ENCODE assay signal across 18 cellular contexts in genomic region chr13:77040835-77041234, GRCh38.
"Had no signal": no experiment of that assay in that cellular context is flagged by ENCODE, and none has a peak within 500 bp of the region (broad histone marks: within the 10 kb centered on the region; RNA-seq: fewer than 3 reads in every experiment).

No MANE protein-coding gene starts in this region.

- H3K4me3 ChIP-seq: esophagus squamous epithelium, gastroesophageal sphincter, right atrium auricular region, suprapubic skin, tibial artery, upper lobe of right lung, vagina had no signal

- H3K27ac Mint-ChIP-seq: nephron progenitor cell had no signal

- ATAC-seq: gastroesophageal sphincter; left lobe of liver; naive thymus-derived CD4-positive, alpha-beta T cell; stimulated activated naive CD8-positive, alpha-beta T cell treated with anti-CD3 and anti-CD28 coated beads, Interleukin-15, Interleukin-2, amounts not matched to agents 100 U/mL and 50 U/mL, for 24 hours; upper lobe of right lung had no signal

- H3K4me3 Mint-ChIP-seq: naive thymus-derived CD4-positive, alpha-beta T cell; nephron progenitor cell had no signal

- H3K9me3 ChIP-seq: esophagus squamous epithelium, gastroesophageal sphincter, right atrium auricular region, suprapubic skin, tibial artery, upper lobe of right lung, vagina had no signal

- FAIRE-seq: small intestine had no signal

- DNase-seq: dermis blood vessel endothelial cell; esophagus squamous epithelium; foreskin fibroblast; glutamatergic neuron; islet precursor cell; mammary epithelial cell; naive thymus-derived CD4-positive, alpha-beta T cell; nephron progenitor cell; small intestine; stimulated activated CD4-positive, alpha-beta T cell treated with anti-CD3 and anti-CD28 coated beads, Interleukin-2, amount 100 ng/mL, for 48 hours; stimulated activated naive CD8-positive, alpha-beta T cell treated with anti-CD3 and anti-CD28 coated beads, Interleukin-15, Interleukin-2, amounts not matched to agents 100 U/mL and 50 U/mL, for 24 hours; tibial artery; upper lobe of right lung had no signal

- H3K27me3 ChIP-seq: esophagus squamous epithelium, gastroesophageal sphincter, right atrium auricular region, suprapubic skin, tibial artery, upper lobe of right lung, vagina had no signal

- H3K27ac ChIP-seq: esophagus squamous epithelium, gastroesophageal sphincter, right atrium auricular region, suprapubic skin, tibial artery, upper lobe of right lung, vagina had no signal

- H3K27me3 Mint-ChIP-seq: naive thymus-derived CD4-positive, alpha-beta T cell had no signal

- H3K4me1 ChIP-seq: esophagus squamous epithelium, gastroesophageal sphincter, suprapubic skin, upper lobe of right lung, vagina had no signal
